8 cellular contexts compared by ENCODE assay signal in the genomic region with DNA sequence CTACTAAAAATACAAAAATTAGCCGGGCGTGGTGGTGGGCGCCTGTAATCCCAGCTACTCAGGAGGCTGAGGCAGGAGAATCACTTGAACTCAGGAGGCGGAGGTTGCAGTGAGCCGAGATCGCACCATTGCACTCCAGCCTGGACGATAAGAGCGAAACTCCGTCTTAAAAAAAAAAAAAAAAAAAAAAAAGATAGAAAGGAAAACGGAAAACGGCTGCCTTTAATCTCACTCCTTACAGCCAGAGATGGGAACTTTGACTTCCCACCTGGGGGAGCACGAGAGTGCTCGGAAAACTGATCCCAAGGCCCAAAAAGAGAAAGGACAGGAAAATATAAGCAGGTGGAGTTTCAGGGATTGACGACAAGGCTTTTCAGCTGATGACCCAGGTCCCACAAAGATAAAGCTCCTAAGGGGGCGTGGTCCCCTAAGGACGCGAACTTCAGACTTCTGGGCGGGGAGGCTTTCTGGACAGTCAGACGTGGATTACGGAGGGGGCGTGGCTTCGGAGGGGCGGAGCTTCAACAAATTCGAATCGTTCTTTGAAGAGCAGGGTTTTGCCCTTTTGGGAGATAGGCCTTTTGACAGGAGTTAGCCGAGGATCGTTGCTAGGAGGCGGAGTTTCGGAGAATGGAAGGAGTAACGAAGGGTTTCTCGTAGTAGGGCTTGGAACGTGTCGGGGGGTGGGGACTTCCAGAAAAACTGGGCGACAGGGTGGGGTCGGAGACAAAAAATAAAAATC. TPM values are rescaled to one million over a fixed set of nuclear protein-coding genes. Genes with fewer than 3 reads are reported as not detected.
DNase-seq lines count a peak whose midpoint lies in the region; ATAC-seq and TF ChIP-seq lines count a peak whose summit lies in the region.

No MANE protein-coding gene starts in this region.

- no peaks in the 10 kb centered on the region for H3K27me3 Mint-ChIP-seq in activated naive CD4-positive, alpha-beta T cell treated with anti-CD3 and anti-CD28 coated beads, Interleukin-2, amount 10 ng/mL, durations not matched to agents 7 days and 5 days

- DNase-seq in AG09319 (ENCODE audit: extremely low read depth, low read depth) (peak; percentile 96), NCI-H1092 (lab: John Stamatoyannopoulos, UW) (peak; percentile 90), SK-N-DZ (ENCODE audit: low spot score) (peak; percentile 96), glomerular endothelial cell (ENCODE audit: extremely low read depth, low read depth, low spot score) (peak; percentile 91), nucleus accumbens (lab: John Stamatoyannopoulos, UW) (peak in 54 of 56 donors; percentile 25 to 89 (median 74)), substantia nigra (lab: John Stamatoyannopoulos, UW) (peak in 47 of 49 donors; percentile 45 to 91 (median 70))
- peak; percentile 97 for DNase-seq in activated naive CD4-positive, alpha-beta T cell treated with anti-CD3 and anti-CD28 coated beads, Interleukin-2, amount 10 ng/mL, durations not matched to agents 7 days and 5 days

- H3K4me1 Mint-ChIP-seq in activated naive CD4-positive, alpha-beta T cell treated with anti-CD3 and anti-CD28 coated beads, Interleukin-2, amount 10 ng/mL, durations not matched to agents 7 days and 5 days, result peaks cover 35% of the 10 kb centered on the region

- no peak overlapping the region for H3K4me3 Mint-ChIP-seq in activated naive CD4-positive, alpha-beta T cell treated with anti-CD3 and anti-CD28 coated beads, Interleukin-2, amount 10 ng/mL, durations not matched to agents 7 days and 5 days

- TF ChIP-seq CTCF in AG09319 (IDR thresholded peaks at IDR 0.05; ENCODE audit: low read depth, low read length), result peak; percentile 23

- no peaks in the 10 kb centered on the region for H3K9me3 Mint-ChIP-seq in activated naive CD4-positive, alpha-beta T cell treated with anti-CD3 and anti-CD28 coated beads, Interleukin-2, amount 10 ng/mL, durations not matched to agents 7 days and 5 days

- ATAC-seq in GM21423 (IDR thresholded peaks at IDR 0.05; ENCODE audit: unreplicated experiment), result peak; percentile 22

- H3K27ac Mint-ChIP-seq in activated naive CD4-positive, alpha-beta T cell treated with anti-CD3 and anti-CD28 coated beads, Interleukin-2, amount 10 ng/mL, durations not matched to agents 7 days and 5 days, result peak overlapping the region; percentile 71

- peak overlapping the region; percentile 93 for H3K27ac ChIP-seq in substantia nigra (ENCODE audit: low read depth, low read length, poor library complexity, severe bottlenecking)

- H3K36me3 Mint-ChIP-seq in activated naive CD4-positive, alpha-beta T cell treated with anti-CD3 and anti-CD28 coated beads, Interleukin-2, amount 10 ng/mL, durations not matched to agents 7 days and 5 days, result peaks cover 38% of the 10 kb centered on the region

- CTCF ChIA-PET in activated naive CD4-positive, alpha-beta T cell treated with anti-CD3 and anti-CD28 coated beads, Interleukin-2, amount 10 ng/mL, durations not matched to agents 7 days and 5 days (lab: Charles Lee), result interaction anchor here (0.9 to 1.5 kb wide), 8 partner anchors 12 to 199 kb away, joined by 3 to 7 read pairs (median 3); a partner anchor contains a TSS

RNA-seq across cellular contexts. Expression of a gene that starts 1.0 kb away (rescaled TPM):
- 523 and 644 TPM in 2 replicates for polyA plus RNA-seq in SK-N-DZ (2014; cell fraction: cytosol; rRNA removed)
- 311 and 412 TPM in 2 replicates for polyA plus RNA-seq in SK-N-DZ (2014; cell fraction: nucleus; rRNA removed)
- total RNA-seq in glomerular endothelial cell, result 37.8 and 57.8 TPM in 2 replicates

RNA-seq across cellular contexts. Expression of a gene that starts 3.0 kb away (rescaled TPM):
- 65.4 and 75.4 TPM in 2 replicates for polyA plus RNA-seq in SK-N-DZ (2014; cell fraction: cytosol; rRNA removed)
- 98.6 and 121 TPM in 2 replicates for polyA plus RNA-seq in SK-N-DZ (2014; cell fraction: nucleus; rRNA removed)
- 300 and 313 TPM in 2 replicates for total RNA-seq in glomerular endothelial cell

RNA-seq across cellular contexts. Expression of a gene that starts 9.6 kb away (rescaled TPM):
- polyA plus RNA-seq in SK-N-DZ (2014; cell fraction: cytosol; rRNA removed), result 133 and 172 TPM in 2 replicates
- polyA plus RNA-seq in SK-N-DZ (2014; cell fraction: nucleus; rRNA removed), result 243 and 343 TPM in 2 replicates
- 31.2 and 33.7 TPM in 2 replicates for total RNA-seq in glomerular endothelial cell

RNA-seq across cellular contexts. Expression of a gene that starts 11.9 kb away (rescaled TPM):
- 51.1 and 56.2 TPM in 2 replicates for polyA plus RNA-seq in SK-N-DZ (2014; cell fraction: cytosol; rRNA removed)
- 31.1 and 41.1 TPM in 2 replicates for polyA plus RNA-seq in SK-N-DZ (2014; cell fraction: nucleus; rRNA removed)
- total RNA-seq in glomerular endothelial cell, result 17.5 and 20.9 TPM in 2 replicates

RNA-seq across cellular contexts. Expression of a gene that starts 17.6 kb away (rescaled TPM):
- 15.1 and 33.8 TPM in 2 replicates for polyA plus RNA-seq in SK-N-DZ (2014; cell fraction: cytosol; rRNA removed)
- polyA plus RNA-seq in SK-N-DZ (2014; cell fraction: nucleus; rRNA removed), result 32.1 and 33.5 TPM in 2 replicates
- total RNA-seq in glomerular endothelial cell, result 108 and 115 TPM in 2 replicates

Comparison
In these comparisons a context has a peak if more than half of its experiments do, and no peak if none do; other contexts are left out.
1. Peak in every context shown above with its lines: DNase-seq, ATAC-seq and H3K27ac ChIP-seq.